ENCODE assay signal across 24 cellular contexts in the genomic region with DNA sequence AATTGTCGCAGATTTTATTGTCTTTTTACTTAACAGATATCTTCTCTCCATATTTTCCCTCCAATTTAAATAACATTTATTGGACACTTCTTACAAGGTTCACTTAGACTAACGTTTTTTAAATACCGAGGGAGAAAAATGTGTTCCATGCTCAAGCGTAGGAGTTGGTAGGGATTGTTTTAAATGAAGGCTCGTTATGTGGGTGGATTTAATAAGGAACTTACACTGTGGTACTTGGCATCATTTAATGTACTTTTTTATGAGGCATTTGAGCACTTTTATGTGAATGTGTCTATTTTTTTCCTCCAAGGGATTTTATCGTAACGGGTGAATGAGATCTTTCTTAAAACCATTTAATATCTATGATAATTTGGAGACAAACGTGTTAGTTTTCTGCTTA.
"Had no signal": no experiment of that assay in that cellular context is flagged by ENCODE, and none has a peak within 500 bp of the region (broad histone marks: within the 10 kb centered on the region; RNA-seq: fewer than 3 reads in every experiment).

No MANE protein-coding gene starts in this region.

- H3K27me3 ChIP-seq: brain microvascular endothelial cell, left lung, right lobe of liver, suprapubic skin, tibial artery had no signal

- H3K27ac ChIP-seq: adrenal gland, brain microvascular endothelial cell, left lung, lower lobe of right lung, right lobe of liver, suprapubic skin, tibial artery, WERI-Rb-1 had no signal

- H3K4me1 Mint-ChIP-seq: stimulated activated naive CD8-positive, alpha-beta T cell treated with anti-CD3 and anti-CD28 coated beads, Interleukin-15, amount 100 ng/mL, for 72 hours had no signal

- H3K9me3 Mint-ChIP-seq: activated naive CD4-positive, alpha-beta T cell treated with anti-CD3 and anti-CD28 coated beads for 36 hours; activated naive CD8-positive, alpha-beta T cell treated with anti-CD3 and anti-CD28 coated beads for 36 hours; natural killer cell treated with Interleukin-12 subunit alpha and Interleukin-12 subunit beta and Interleukin-15 and Interleukin-18, amount 100 ng/mL, for 72 hours; stimulated activated naive CD8-positive, alpha-beta T cell treated with anti-CD3 and anti-CD28 coated beads, Interleukin-15, amount 100 ng/mL, for 72 hours had no signal

- H3K27ac Mint-ChIP-seq: activated naive CD4-positive, alpha-beta T cell treated with anti-CD3 and anti-CD28 coated beads for 36 hours; activated naive CD8-positive, alpha-beta T cell treated with anti-CD3 and anti-CD28 coated beads for 36 hours; natural killer cell treated with Interleukin-12 subunit alpha and Interleukin-12 subunit beta and Interleukin-15 and Interleukin-18, amount 100 ng/mL, for 72 hours; stimulated activated naive CD8-positive, alpha-beta T cell treated with anti-CD3 and anti-CD28 coated beads, Interleukin-15, amount 100 ng/mL, for 72 hours had no signal

- H3K4me3 Mint-ChIP-seq: activated naive CD4-positive, alpha-beta T cell treated with anti-CD3 and anti-CD28 coated beads for 36 hours; activated naive CD8-positive, alpha-beta T cell treated with anti-CD3 and anti-CD28 coated beads for 36 hours; natural killer cell treated with Interleukin-12 subunit alpha and Interleukin-12 subunit beta and Interleukin-15 and Interleukin-18, amount 100 ng/mL, for 72 hours; stimulated activated naive CD8-positive, alpha-beta T cell treated with anti-CD3 and anti-CD28 coated beads, Interleukin-15, amount 100 ng/mL, for 72 hours had no signal

- H3K4me1 ChIP-seq: adrenal gland, left lung, lower lobe of right lung, right lobe of liver, suprapubic skin, tibial artery had no signal

- H3K9me3 ChIP-seq: adrenal gland, left lung, lower lobe of right lung, right lobe of liver, suprapubic skin, tibial artery had no signal

- DNase-seq: activated CD4-positive, alpha-beta T cell treated with anti-CD3 and anti-CD28 coated beads for 48 hours; activated CD4-positive, alpha-beta T cell treated with anti-CD3 and anti-CD28 coated beads, Interleukin-2, amount 50 U/mL, for 48 hours; activated CD8-positive, alpha-beta memory T cell treated with anti-CD3 and anti-CD28 coated beads for 24 hours; activated effector memory CD4-positive, alpha-beta T cell treated with Interleukin-2 at 50 U/mL for 16 hours; activated naive CD4-positive, alpha-beta T cell treated with anti-CD3 and anti-CD28 coated beads for 36 hours; activated naive CD8-positive, alpha-beta T cell treated with anti-CD3 and anti-CD28 coated beads for 36 hours; adrenal gland; aorta; brain microvascular endothelial cell; cortex of kidney; foreskin fibroblast; kidney glomerular epithelial cell; left lung; lower lobe of right lung; mesendoderm; right lobe of liver; stimulated activated CD4-positive, alpha-beta T cell treated with anti-CD3 and anti-CD28 coated beads, Interleukin-2, amount 100 ng/mL, for 48 hours; stimulated activated naive CD8-positive, alpha-beta T cell treated with anti-CD3 and anti-CD28 coated beads, Interleukin-15, amount 100 ng/mL, for 72 hours; T1000; tibial artery; WERI-Rb-1 had no signal

- H3K4me3 ChIP-seq: adrenal gland, left lung, lower lobe of right lung, right lobe of liver, suprapubic skin, tibial artery had no signal

- ATAC-seq: activated CD4-positive, CD25-positive, alpha-beta regulatory T cell treated with anti-CD3 and anti-CD28 coated beads, Interleukin-2, amount 50 U/mL, for 24 hours; left lung; lower lobe of right lung; natural killer cell treated with Interleukin-12 subunit alpha and Interleukin-12 subunit beta and Interleukin-15 and Interleukin-18, amount 100 ng/mL, for 72 hours; right lobe of liver; stimulated activated naive CD8-positive, alpha-beta T cell treated with anti-CD3 and anti-CD28 coated beads, Interleukin-15, amount 100 ng/mL, for 72 hours had no signal

- H3K36me3 ChIP-seq: adrenal gland, brain microvascular endothelial cell, left lung, lower lobe of right lung, right lobe of liver, suprapubic skin, tibial artery, WERI-Rb-1 had no signal

- H3K36me3 Mint-ChIP-seq: activated naive CD8-positive, alpha-beta T cell treated with anti-CD3 and anti-CD28 coated beads for 36 hours; natural killer cell treated with Interleukin-12 subunit alpha and Interleukin-12 subunit beta and Interleukin-15 and Interleukin-18, amount 100 ng/mL, for 72 hours had no signal
